In genomic region chr13:31367410-31367809, GRCh38 we compare ENCODE assay signal across 25 cellular contexts.
"Had no signal": no experiment of that assay in that cellular context is flagged by ENCODE, and none has a peak within 500 bp of the region (broad histone marks: within the 10 kb centered on the region; RNA-seq: fewer than 3 reads in every experiment).

No MANE protein-coding gene starts in this region.

- H3K4me1 Mint-ChIP-seq: activated B cell treated with CpG ODN at 0.5 μM for 24 hours; activated CD4-positive, alpha-beta memory T cell treated with anti-CD3 and anti-CD28 coated beads, Interleukin-2, amount 10 ng/mL, durations not matched to agents 7 days and 5 days; activated naive CD4-positive, alpha-beta T cell treated with anti-CD3 and anti-CD28 coated beads, Interleukin-2, amount 50 U/mL, for 24 hours had no signal

- H3K4me3 ChIP-seq: breast epithelium, SJSA1 had no signal

- H3K27me3 ChIP-seq: breast epithelium, SJSA1 had no signal

- H3K36me3 Mint-ChIP-seq: activated naive CD4-positive, alpha-beta T cell treated with anti-CD3 and anti-CD28 coated beads, Interleukin-2, amount 50 U/mL, for 24 hours had no signal

- DNase-seq: activated B cell treated with CpG ODN at 0.5 μM for 24 hours; activated CD4-positive, alpha-beta memory T cell treated with anti-CD3 and anti-CD28 coated beads, Interleukin-2, amount 10 ng/mL, durations not matched to agents 7 days and 5 days; activated CD4-positive, alpha-beta T cell treated with anti-CD3 and anti-CD28 coated beads for 1 hour; activated CD4-positive, alpha-beta T cell treated with anti-CD3 and anti-CD28 coated beads, Interleukin-2, amount 50 U/mL, for 1 hour; activated CD8-positive, alpha-beta memory T cell treated with anti-CD3 and anti-CD28 coated beads, Interleukin-2, amount 50 U/mL, for 4 hours; activated effector memory CD4-positive, alpha-beta T cell treated with Interleukin-2 at 50 U/mL for 16 hours; activated naive CD4-positive, alpha-beta T cell; aorta; caudate nucleus; KBM-7; MM.1S; NCI-H1105; NCI-H1436; NCI-H1694 treated with DMSO at 0.1 percent for 48 hours; NCI-H2029 treated with DMSO at 0.1 percent for 48 hours; NCI-H510A treated with DMSO at 0.1 percent for 48 hours; NCI-H69; NK-92 treated with Interleukin-12 subunit alpha and Interleukin-12 subunit beta, amount 100 ng/mL, for 24 hours; SHP77 had no signal

- H3K4me1 ChIP-seq: breast epithelium, SJSA1 had no signal

- H3K27me3 Mint-ChIP-seq: activated B cell treated with CpG ODN at 0.5 μM for 24 hours; activated CD4-positive, alpha-beta memory T cell treated with anti-CD3 and anti-CD28 coated beads, Interleukin-2, amount 10 ng/mL, durations not matched to agents 7 days and 5 days; activated naive CD4-positive, alpha-beta T cell treated with anti-CD3 and anti-CD28 coated beads, Interleukin-2, amount 50 U/mL, for 24 hours had no signal

- H3K9me3 ChIP-seq: SJSA1 had no signal

- H3K27ac ChIP-seq: breast epithelium, SJSA1 had no signal

- H3K9me3 Mint-ChIP-seq: activated T-helper 1 cell treated with anti-CD3 and anti-CD28 coated beads, Interleukin-12 subunit alpha, Interleukin-12 subunit beta, Interleukin-2, Interleukin-4 antibody, amounts not matched to agents 30 ng/mL and 10 ng/mL and 1 ng/mL, durations not matched to agents 14 hours and 24 hours and 36 hours had no signal

- H3K36me3 ChIP-seq: breast epithelium, SJSA1 had no signal

- H3K27ac Mint-ChIP-seq: activated B cell treated with CpG ODN at 0.5 μM for 24 hours; activated CD4-positive, alpha-beta memory T cell treated with anti-CD3 and anti-CD28 coated beads, Interleukin-2, amount 10 ng/mL, durations not matched to agents 7 days and 5 days; activated naive CD4-positive, alpha-beta T cell treated with anti-CD3 and anti-CD28 coated beads, Interleukin-2, amount 50 U/mL, for 24 hours; activated T-helper 1 cell treated with anti-CD3 and anti-CD28 coated beads, Interleukin-12 subunit alpha, Interleukin-12 subunit beta, Interleukin-2, Interleukin-4 antibody, amounts not matched to agents 30 ng/mL and 10 ng/mL and 1 ng/mL, durations not matched to agents 14 hours and 24 hours and 36 hours; T-helper 1 cell treated with Interleukin-12 subunit alpha and Interleukin-12 subunit beta and Interleukin-4 antibody, amounts not matched to agents 30 μg/mL and 1 μg/mL, for 36 hours had no signal

- H3K4me3 Mint-ChIP-seq: activated B cell treated with CpG ODN at 0.5 μM for 24 hours; activated CD4-positive, alpha-beta memory T cell treated with anti-CD3 and anti-CD28 coated beads, Interleukin-2, amount 10 ng/mL, durations not matched to agents 7 days and 5 days; activated naive CD4-positive, alpha-beta T cell treated with anti-CD3 and anti-CD28 coated beads, Interleukin-2, amount 50 U/mL, for 24 hours; activated T-helper 1 cell treated with anti-CD3 and anti-CD28 coated beads, Interleukin-12 subunit alpha, Interleukin-12 subunit beta, Interleukin-2, Interleukin-4 antibody, amounts not matched to agents 30 ng/mL and 10 ng/mL and 1 ng/mL, durations not matched to agents 14 hours and 24 hours and 36 hours; T-helper 1 cell treated with Interleukin-12 subunit alpha and Interleukin-12 subunit beta and Interleukin-4 antibody, amounts not matched to agents 30 μg/mL and 1 μg/mL, for 36 hours had no signal

- ATAC-seq: SK-N-SH treated with all-trans-retinoic acid at 6 μM for 48 hours had no signal
